12 cellular contexts compared by ENCODE assay signal in genomic region chr10:72738476-72738875, GRCh38. TPM values are rescaled to one million over a fixed set of nuclear protein-coding genes. Genes with fewer than 3 reads are reported as not detected.
A peak's percentile ranks its signal among the peaks of the same experiment; 100 is the strongest.
DNase-seq lines count a peak whose midpoint lies in the region; ATAC-seq and TF ChIP-seq lines count a peak whose summit lies in the region.
"Had no signal": no experiment of that assay in that cellular context is flagged by ENCODE, and none has a peak within 500 bp of the region (broad histone marks: within the 10 kb centered on the region; RNA-seq: fewer than 3 reads in every experiment).

No MANE protein-coding gene starts in this region.

- peaks cover 15% of the 10 kb centered on the region for H3K4me1 Mint-ChIP-seq in activated naive CD8-positive, alpha-beta T cell treated with anti-CD3 and anti-CD28 coated beads for 36 hours

- H3K4me1 ChIP-seq in ACC112 (ENCODE audit: control insufficient read depth, insufficient read depth, low read length, unreplicated experiment) (peaks cover 33% of the 10 kb centered on the region), adipocyte (ENCODE audit: control insufficient read depth, insufficient read depth, low read length) (peaks cover 43% of the 10 kb centered on the region), neutrophil (ENCODE audit: control insufficient read depth in 1 of 2, insufficient read depth in 1 of 2, low read depth in 1 of 2, low read length in 1 of 2) (peaks cover 18 to 60% of the 10 kb centered on the region in 2 experiments)

- H2AFZ ChIP-seq in ACC112 (ENCODE audit: low read length, unreplicated experiment): peak overlapping the region; percentile 11

- H3K79me2 ChIP-seq in ACC112 (ENCODE audit: control insufficient read depth, insufficient read depth, low read length, unreplicated experiment): peaks cover 51% of the 10 kb centered on the region

- H3K9ac ChIP-seq in adipocyte (ENCODE audit: low read length): peak overlapping the region; percentile 53

- H3K4me3 Mint-ChIP-seq in activated naive CD8-positive, alpha-beta T cell treated with anti-CD3 and anti-CD28 coated beads for 36 hours: no peak overlapping the region

- DNase-seq in adipocyte (ENCODE audit: low read depth): peak; percentile 11
- DNase-seq in left cardiac atrium: no peak
- DNase-seq in pons (ENCODE audit: low spot score): no peak
- DNase-seq in activated naive CD8-positive, alpha-beta T cell treated with anti-CD3 and anti-CD28 coated beads for 36 hours: no peak
- no peak for DNase-seq in NCI-H2171 treated with DMSO at 0.1 percent for 48 hours (lab: John Stamatoyannopoulos, UW)
- DNase-seq in H7: no peak
- DNase-seq: activated CD8-positive, alpha-beta memory T cell treated with anti-CD3 and anti-CD28 coated beads, Interleukin-2, amount 50 U/mL, for 4 hours; mammary epithelial cell; NCI-H1930 had no signal

- H3K9me3 Mint-ChIP-seq in activated naive CD8-positive, alpha-beta T cell treated with anti-CD3 and anti-CD28 coated beads for 36 hours: no peaks in the 10 kb centered on the region

- intact Hi-C loops in left cardiac atrium (cut with DNase I): no loop called here

- ATAC-seq in left cardiac atrium: peak; percentile 64 to 80

- no peaks in the 10 kb centered on the region for H3K36me3 Mint-ChIP-seq in activated naive CD8-positive, alpha-beta T cell treated with anti-CD3 and anti-CD28 coated beads for 36 hours

- H3K27me3 ChIP-seq in ACC112 (ENCODE audit: insufficient read depth, low read length) (no peaks in the 10 kb centered on the region), adipocyte (replicated peaks; ENCODE audit: control insufficient read depth, insufficient read depth, low read length) (no peaks in the 10 kb centered on the region), neutrophil (no peaks in the 10 kb centered on the region), H7 (ENCODE audit: control insufficient read depth, insufficient read depth, low read length) (no peaks in the 10 kb centered on the region)

- no peak overlapping the region for H3K27ac Mint-ChIP-seq in activated naive CD8-positive, alpha-beta T cell treated with anti-CD3 and anti-CD28 coated beads for 36 hours

- no peaks in the 10 kb centered on the region for H3K9me3 ChIP-seq in adipocyte (ENCODE audit: control insufficient read depth, low read length)
- H3K9me3 ChIP-seq in neutrophil: no peaks in the 10 kb centered on the region

- TF ChIP-seq CTCF in neutrophil (IDR thresholded peaks at IDR 0.05): no peak

- H3K27ac ChIP-seq in ACC112 (ENCODE audit: low read depth, low read length) (no peak overlapping the region; the same call in 1 of the 2 replicates), neutrophil (peak overlapping the region; percentile 54)

- H3K36me3 ChIP-seq in ACC112 (ENCODE audit: insufficient read depth, low read length): 0 out of 2 replicates have a peak, but pooled peaks cover 3% of the 10 kb centered on the region
- no peaks in the 10 kb centered on the region for H3K36me3 ChIP-seq in adipocyte (ENCODE audit: control insufficient read depth, insufficient read depth, low read length, severe bottlenecking)
- H3K36me3 ChIP-seq in neutrophil: no peaks in the 10 kb centered on the region
- no peaks in the 10 kb centered on the region for H3K36me3 ChIP-seq in H7 (replicated peaks; ENCODE audit: control insufficient read depth, insufficient read depth, low read length)

- H3K4me3 ChIP-seq in ACC112 (ENCODE audit: low read depth, low read length): no peak overlapping the region
- H3K4me3 ChIP-seq in adipocyte (ENCODE audit: low read length): peak overlapping the region; percentile 43
- no peak overlapping the region for H3K4me3 ChIP-seq in neutrophil (ENCODE audit: low read depth in 1 of 2, low read length in 1 of 2)
- H3K4me3 ChIP-seq in H7 (ENCODE audit: insufficient read depth, low read depth, low read length): no peak overlapping the region
- H3K4me3 ChIP-seq: skin epidermis had no signal

- no peaks in the 10 kb centered on the region for H3K27me3 Mint-ChIP-seq in activated naive CD8-positive, alpha-beta T cell treated with anti-CD3 and anti-CD28 coated beads for 36 hours

RNA-seq across cellular contexts. Expression of gene MCU, which starts 46.5 kb away (rescaled TPM):
- 10 to 100 TPM; 16.1 to 21.1 TPM for total RNA-seq in left cardiac atrium
- 10 to 100 TPM; 15.3 to 15.5 TPM for total RNA-seq in activated naive CD8-positive, alpha-beta T cell treated with anti-CD3 and anti-CD28 coated beads for 36 hours
- 39.5 and 49.4 TPM in 2 replicates for total RNA-seq in H7 (2014; rRNA removed; shearing (Covaris generic))
